8 cellular contexts compared by ENCODE assay signal in the genomic region with DNA sequence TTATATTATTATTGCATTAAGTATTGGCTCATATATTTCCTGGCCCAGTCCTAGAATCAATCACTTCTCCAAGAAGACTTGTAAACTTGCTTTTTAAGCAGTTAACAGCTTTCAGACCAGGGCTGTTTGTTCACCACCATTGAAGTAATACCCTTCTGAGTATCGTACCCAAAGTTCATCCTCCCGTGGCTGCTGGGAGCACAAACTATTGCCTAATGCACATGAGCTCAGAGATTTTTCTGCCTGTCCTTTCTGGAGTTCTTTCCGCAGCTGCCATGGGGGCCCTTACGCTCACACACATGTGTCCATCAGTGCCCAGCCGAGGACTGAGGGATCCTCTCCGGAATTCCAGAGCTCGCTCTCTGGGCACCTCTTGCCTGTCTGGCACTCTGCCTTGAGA.
"Had no signal": no experiment of that assay in that cellular context is flagged by ENCODE, and none has a peak within 500 bp of the region (broad histone marks: within the 10 kb centered on the region; RNA-seq: fewer than 3 reads in every experiment).

No MANE protein-coding gene starts in this region.

- H3K36me3 ChIP-seq: HAP-1 had no signal

- H2AFZ ChIP-seq: GM23248 had no signal

- H3K4me3 ChIP-seq: GM23248, HAP-1 had no signal

- H3K4me1 ChIP-seq: HAP-1 had no signal

- H3K27ac Mint-ChIP-seq: HFFc6, IgD-negative memory B cell had no signal

- ATAC-seq: HCT116 had no signal

- H3K27ac ChIP-seq: GM23248 had no signal

- H3K9me3 ChIP-seq: HAP-1 had no signal

- H3K4me3 Mint-ChIP-seq: HFFc6, IgD-negative memory B cell had no signal

- DNase-seq: GM23248, GOT3, H7, HFFc6, KBM-7 had no signal

- H3K9ac ChIP-seq: GM23248 had no signal

- H3K9me3 Mint-ChIP-seq: HFFc6 had no signal

- H3K36me3 Mint-ChIP-seq: IgD-negative memory B cell had no signal
